ENCODE assay signal across 9 cellular contexts in genomic region chr6:144753023-144753705, GRCh38.
DNase-seq lines count a peak whose midpoint lies in the region; ATAC-seq and TF ChIP-seq lines count a peak whose summit lies in the region.
"Had no signal": no experiment of that assay in that cellular context is flagged by ENCODE, and none has a peak within 500 bp of the region (broad histone marks: within the 10 kb centered on the region; RNA-seq: fewer than 3 reads in every experiment).

No MANE protein-coding gene starts in this region.

- CTCF ChIA-PET in OCI-LY7 (lab: Charles Lee; ENCODE audit: unreplicated experiment), result no interaction called here

- no peak overlapping the region for H3K4me3 Mint-ChIP-seq in T-helper 17 cell

- peaks cover 9% of the 10 kb centered on the region for H3K4me1 ChIP-seq in OCI-LY7 (ENCODE audit: insufficient read depth, low read length, poor library complexity, severe bottlenecking)

- H3K79me2 ChIP-seq in OCI-LY7 (ENCODE audit: insufficient read depth, low read depth, low read length), result no peaks in the 10 kb centered on the region

- no peak overlapping the region for H3K4me3 ChIP-seq in OCI-LY7 (ENCODE audit: low read depth, low read length, poor library complexity, severe bottlenecking)

- H3K9me3 ChIP-seq in OCI-LY7 (ENCODE audit: low read length) (no peaks in the 10 kb centered on the region), T-helper 17 cell (ENCODE audit: control insufficient read depth, low read length, poor library complexity, severe bottlenecking) (no peaks in the 10 kb centered on the region)

- H2AFZ ChIP-seq in OCI-LY7 (ENCODE audit: low read length), result no peak overlapping the region

- no peak overlapping the region for H3K27ac Mint-ChIP-seq in T-helper 17 cell

- no peaks in the 10 kb centered on the region for H3K27me3 Mint-ChIP-seq in T-helper 17 cell

- H3K36me3 ChIP-seq in OCI-LY7 (ENCODE audit: insufficient read depth, low read length), result no peaks in the 10 kb centered on the region

- peak; percentile 2 for DNase-seq in OCI-LY7 (ENCODE audit: low spot score)
- DNase-seq in DMS53 (lab: John Stamatoyannopoulos, UW), result no peak
- no peak for DNase-seq in activated effector memory CD4-positive, alpha-beta T cell treated with anti-CD3 and anti-CD28 coated beads, Interleukin-2, amount 50 U/mL, for 16 hours
- no peak for DNase-seq in NCI-H446 treated with DMSO at 0.1 percent for 48 hours (lab: John Stamatoyannopoulos, UW)
- no peak for DNase-seq in T-helper 17 cell

- POLR2A ChIA-PET in OCI-LY7 (lab: Charles Lee), result interaction anchor here (0.7 to 1.2 kb wide), 2 partner anchors 10 to 58 kb away, joined by 3 read pairs; no protein-coding TSS in a partner anchor

- H3K4me1 Mint-ChIP-seq in T-helper 17 cell, result peaks cover 8% of the 10 kb centered on the region

- ATAC-seq in GM18508 (IDR thresholded peaks at IDR 0.05; ENCODE audit: insufficient read depth, unreplicated experiment) (peak; percentile 89), GM21360 (IDR thresholded peaks at IDR 0.05; ENCODE audit: unreplicated experiment) (peak; percentile 91), HG03025 (IDR thresholded peaks at IDR 0.05; ENCODE audit: low FRiP score, unreplicated experiment) (peak; percentile 98), T-helper 17 cell (no peak)

- peaks cover 12% of the 10 kb centered on the region for H3K36me3 Mint-ChIP-seq in T-helper 17 cell (ENCODE audit: low read depth)

- no peak overlapping the region for H3K27ac ChIP-seq in OCI-LY7 (ENCODE audit: low read depth, low read length, poor library complexity, severe bottlenecking)
- H3K27ac ChIP-seq: VCaP had no signal

- H3K4me2 ChIP-seq in OCI-LY7 (ENCODE audit: low read length), result no peak overlapping the region

- BruUV-seq in OCI-LY7 (replicated peaks; lab: Mats Ljungman, UMichigan), result no TSS peak

- no peak for TF ChIP-seq CTCF in OCI-LY7 (conservative IDR thresholded peaks at IDR 0.05; ENCODE audit: low read length)

- H3K9me2 ChIP-seq in OCI-LY7 (ENCODE audit: insufficient read depth, low read length), result no peaks in the 10 kb centered on the region

- intact Hi-C loops in OCI-LY7 (cut with micrococcal nuclease; ENCODE audit: unreplicated experiment), result no loop called here

- no peaks in the 10 kb centered on the region for H4K20me1 ChIP-seq in OCI-LY7 (ENCODE audit: insufficient read depth, low read length)
